15 cellular contexts compared by ENCODE assay signal in the genomic region with DNA sequence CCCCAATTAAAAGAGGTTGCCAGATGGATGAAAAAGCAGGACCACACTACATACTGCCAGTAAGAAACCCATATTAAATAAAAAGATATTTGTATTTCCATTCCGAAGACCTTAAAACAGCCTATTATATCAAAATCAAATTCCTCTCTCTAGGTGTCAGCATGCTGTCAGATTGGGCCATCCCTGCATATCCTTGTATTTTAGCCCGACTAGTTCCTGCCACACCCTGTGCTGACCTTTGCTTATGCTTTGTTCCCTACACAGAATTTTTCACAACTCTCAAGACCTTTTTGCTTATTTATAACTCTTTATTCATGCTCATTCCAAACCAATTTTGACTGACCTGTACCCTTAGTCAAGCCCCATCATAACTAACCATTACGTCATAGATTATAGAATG. TPM values are rescaled to one million over a fixed set of nuclear protein-coding genes. Genes with fewer than 3 reads are reported as not detected.
A peak's percentile ranks its signal among the peaks of the same experiment; 100 is the strongest.
DNase-seq lines count a peak whose midpoint lies in the region; ATAC-seq, FAIRE-seq and TF ChIP-seq lines count a peak whose summit lies in the region.
"Had no signal": no experiment of that assay in that cellular context is flagged by ENCODE, and none has a peak within 500 bp of the region (broad histone marks: within the 10 kb centered on the region; RNA-seq: fewer than 3 reads in every experiment).

No MANE protein-coding gene starts in this region.

- H3K79me2 ChIP-seq in astrocyte (ENCODE audit: insufficient read depth, low read length) = peaks cover 27% of the 10 kb centered on the region

- H3K27ac ChIP-seq in astrocyte (ENCODE audit: low read depth, low read length) = no peak overlapping the region
- H3K27ac ChIP-seq: A549, GM23248 had no signal

- peaks cover 4% of the 10 kb centered on the region for H3K36me3 Mint-ChIP-seq in astrocyte (ENCODE audit: low read depth, unreplicated experiment)
- H3K36me3 Mint-ChIP-seq in type B pancreatic cell = peaks cover 16% of the 10 kb centered on the region

- no peak overlapping the region for H2AFZ ChIP-seq in astrocyte (ENCODE audit: low read depth, low read length)
- H2AFZ ChIP-seq: GM23248 had no signal

- H3K4me3 ChIP-seq in astrocyte (ENCODE audit: insufficient read depth, low read depth, low read length) = no peak overlapping the region
- H3K4me3 ChIP-seq: A549, GM23248 had no signal

- H3K4me1 Mint-ChIP-seq in astrocyte (ENCODE audit: low read depth, unreplicated experiment) (peaks cover 4% of the 10 kb centered on the region), type B pancreatic cell (ENCODE audit: unreplicated experiment) (no peaks in the 10 kb centered on the region)
- H3K4me1 Mint-ChIP-seq: CD14-positive monocyte had no signal

- no peaks in the 10 kb centered on the region for H3K9me3 ChIP-seq in astrocyte (ENCODE audit: insufficient read depth, low read depth, low read length)
- H3K9me3 ChIP-seq: A549, Caco-2 had no signal

- H3K27me3 ChIP-seq in astrocyte (ENCODE audit: insufficient read depth, low read length) = no peaks in the 10 kb centered on the region

- no peak overlapping the region for H3K4me3 Mint-ChIP-seq in astrocyte (ENCODE audit: unreplicated experiment)
- H3K4me3 Mint-ChIP-seq in type B pancreatic cell = no peak overlapping the region
- H3K4me3 Mint-ChIP-seq: CD14-positive monocyte; CD8-positive, alpha-beta T cell had no signal

- H4K20me1 ChIP-seq in astrocyte (ENCODE audit: insufficient read depth, low read length) = peaks cover 29% of the 10 kb centered on the region

- no peaks in the 10 kb centered on the region for H3K27me3 Mint-ChIP-seq in astrocyte (ENCODE audit: low read depth, unreplicated experiment)
- H3K27me3 Mint-ChIP-seq in type B pancreatic cell = no peaks in the 10 kb centered on the region

- no peak overlapping the region for H3K4me2 ChIP-seq in astrocyte (ENCODE audit: low read length)
- H3K4me2 ChIP-seq: A549 had no signal

- in situ Hi-C loops in ACHN (cut with HindIII; ENCODE audit: low pct_ligation_motif_present, low pct_unique_long_range_greater_than_20kb, low sequenced_read_pairs) = no loop called here

- H3K27ac Mint-ChIP-seq in astrocyte (ENCODE audit: unreplicated experiment) (no peak overlapping the region), type B pancreatic cell (peak overlapping the region; percentile 26)
- H3K27ac Mint-ChIP-seq: CD14-positive monocyte; CD8-positive, alpha-beta T cell had no signal

- TF ChIP-seq CTCF in astrocyte (IDR thresholded peaks at IDR 0.05; ENCODE audit: insufficient read depth, low read depth, low read length) (no peak), type B pancreatic cell (conservative IDR thresholded peaks at IDR 0.05) (no peak)

- H3K9ac ChIP-seq in astrocyte (ENCODE audit: low read length) = no peak overlapping the region
- H3K9ac ChIP-seq: GM23248 had no signal

- H3K9me3 Mint-ChIP-seq in astrocyte (ENCODE audit: unreplicated experiment) (no peaks in the 10 kb centered on the region), type B pancreatic cell (peaks cover 5% of the 10 kb centered on the region)
- H3K9me3 Mint-ChIP-seq: CD14-positive monocyte; CD8-positive, alpha-beta T cell had no signal

- no peaks in the 10 kb centered on the region for H3K36me3 ChIP-seq in astrocyte (ENCODE audit: insufficient read depth, low read length)

- peak; percentile 35 for DNase-seq in LoVo (ENCODE audit: low spot score)
- DNase-seq in astrocyte (ENCODE audit: low read depth) = no peak
- peak in 1 of 2 donors; percentile 36 for DNase-seq in left colon
- DNase-seq in type B pancreatic cell (ENCODE audit: extremely low spot score, unreplicated experiment) = no peak
- DNase-seq in NCI-H82 (lab: John Stamatoyannopoulos, UW) = no peak
- no peak for DNase-seq in ACHN
- DNase-seq: Caco-2; CD8-positive, alpha-beta T cell; GF-D8; GM23248; H7 had no signal

- H3K4me1 ChIP-seq in astrocyte (ENCODE audit: insufficient read depth, low read length) = no peaks in the 10 kb centered on the region
- H3K4me1 ChIP-seq: Caco-2 had no signal

- intact Hi-C loops in left colon (cut with DNase I, micrococcal nuclease) = no loop called here

- FAIRE-seq in astrocyte (lab: Jason Lieb, UNC) = peak; percentile 39
- FAIRE-seq: A549 had no signal

- ATAC-seq in left colon (peak; percentile 97), GM18868 (IDR thresholded peaks at IDR 0.05; ENCODE audit: unreplicated experiment) (no peak)
- ATAC-seq: CD8-positive, alpha-beta T cell had no signal

RNA-seq across cellular contexts. Expression of a gene that starts 12.8 kb away (rescaled TPM):
- total RNA-seq in astrocyte = 22.7 and 22.8 TPM in 2 replicates
- 100 to 1,000 TPM; 144 to 180 TPM for total RNA-seq in left colon
- 21.3 and 30.1 TPM in 2 replicates for total RNA-seq in type B pancreatic cell (ENCODE audit: low replicate concordance)

RNA-seq across cellular contexts. Expression of a gene that starts 13.0 kb away (rescaled TPM):
- 14.2 and 15.0 TPM in 2 replicates for total RNA-seq in astrocyte
- 10 to 100 TPM; 17.9 to 19.5 TPM for total RNA-seq in left colon
- 15.6 and 19.9 TPM in 2 replicates for total RNA-seq in type B pancreatic cell (ENCODE audit: low replicate concordance)

RNA-seq across cellular contexts. Expression of a gene that starts 15.8 kb away (rescaled TPM):
- total RNA-seq in astrocyte (0.60 and 1.0 TPM in 2 replicates), left colon (1 to 10 TPM; 4.7 to 5.8 TPM), type B pancreatic cell (ENCODE audit: low replicate concordance) (2.5 and 3.1 TPM in 2 replicates)
- total RNA-seq: CD8-positive, alpha-beta T cell; GM23248; HT1080 had no signal
